ENCODE assay signal across 29 cellular contexts in genomic region chr13:73204916-73205315, GRCh38.
"Had no signal": no experiment of that assay in that cellular context is flagged by ENCODE, and none has a peak within 500 bp of the region (broad histone marks: within the 10 kb centered on the region; RNA-seq: fewer than 3 reads in every experiment).

No MANE protein-coding gene starts in this region.

- H3K36me3 ChIP-seq: brain microvascular endothelial cell, esophagus muscularis mucosa, gastrocnemius medialis, heart left ventricle, WERI-Rb-1 had no signal

- H3K27me3 ChIP-seq: brain microvascular endothelial cell, esophagus muscularis mucosa, foreskin keratinocyte, gastrocnemius medialis, heart left ventricle had no signal

- H3K27ac ChIP-seq: brain microvascular endothelial cell, esophagus muscularis mucosa, foreskin keratinocyte, gastrocnemius medialis, heart left ventricle, WERI-Rb-1 had no signal

- FAIRE-seq: astrocyte, bronchial epithelial cell had no signal

- DNase-seq: activated B cell treated with CpG ODN at 0.5 μM for 24 hours; activated CD4-positive, alpha-beta T cell treated with anti-CD3 and anti-CD28 coated beads for 48 hours; activated CD4-positive, alpha-beta T cell treated with anti-CD3 and anti-CD28 coated beads, Interleukin-2, amount 50 U/mL, for 1 hour; activated CD4-positive, alpha-beta T cell treated with anti-CD3 and anti-CD28 coated beads, Interleukin-2, amount 50 U/mL, for 48 hours; activated CD8-positive, alpha-beta memory T cell treated with anti-CD3 and anti-CD28 coated beads for 24 hours; activated CD8-positive, alpha-beta T cell treated with anti-CD3 and anti-CD28 coated beads for 36 hours; activated gamma-delta T cell; activated naive CD4-positive, alpha-beta T cell; activated naive CD4-positive, alpha-beta T cell treated with anti-CD3 and anti-CD28 coated beads, Interleukin-2, amount 10 ng/mL, durations not matched to agents 7 days and 5 days; activated T-cell treated with anti-CD3 and anti-CD28 coated beads, Interleukin-2, amount 50 U/mL, for 4 hours; amniotic stem cell; anterior cingulate cortex; brain microvascular endothelial cell; cortex of kidney; dermis blood vessel endothelial cell; effector CD4-positive, alpha-beta T cell; effector memory CD8-positive, alpha-beta T cell; erythroblast; foreskin keratinocyte; gastrocnemius medialis; glutamatergic neuron; heart left ventricle; T-helper 17 cell; T1000; WERI-Rb-1 had no signal

- ATAC-seq: activated CD4-positive, CD25-positive, alpha-beta regulatory T cell treated with anti-CD3 and anti-CD28 coated beads, Interleukin-2, amount 50 U/mL, for 24 hours; activated CD8-positive, alpha-beta T cell treated with anti-CD3 and anti-CD28 coated beads for 36 hours; activated T-cell treated with anti-CD3 and anti-CD28 coated beads, Interleukin-2, amount 50 U/mL, for 4 hours; effector memory CD8-positive, alpha-beta T cell; foreskin keratinocyte; gastrocnemius medialis; heart left ventricle; T-helper 17 cell had no signal

- H3K4me1 ChIP-seq: esophagus muscularis mucosa, gastrocnemius medialis, heart left ventricle had no signal

- H3K4me3 ChIP-seq: esophagus muscularis mucosa, gastrocnemius medialis, heart left ventricle had no signal

- H3K9me3 ChIP-seq: esophagus muscularis mucosa, gastrocnemius medialis, heart left ventricle had no signal
